In genomic region chr10:124106241-124106905, GRCh38 we compare ENCODE assay signal across 8 cellular contexts. TPM values are rescaled to one million over a fixed set of nuclear protein-coding genes. Genes with fewer than 3 reads are reported as not detected.
A peak's percentile ranks its signal among the peaks of the same experiment; 100 is the strongest.
DNase-seq lines count a peak whose midpoint lies in the region; ATAC-seq and TF ChIP-seq lines count a peak whose summit lies in the region.

No MANE protein-coding gene starts in this region.

- H3K27me3 ChIP-seq in AG04450 (ENCODE audit: control insufficient read depth, insufficient read depth, low read length) = peaks cover 9% of the 10 kb centered on the region

- TF ChIP-seq CTCF in AG04450 (IDR thresholded peaks at IDR 0.05; ENCODE audit: low read depth, low read length) = no peak
- no peak for TF ChIP-seq CTCF in nephron (IDR thresholded peaks at IDR 0.05; ENCODE audit: unreplicated experiment in 3 of 3)

- H3K4me1 Mint-ChIP-seq in nephron = peaks cover 18% of the 10 kb centered on the region

- peak overlapping the region in 1 of 3 experiments; percentile 5 for H3K4me3 Mint-ChIP-seq in nephron

- no peaks in the 10 kb centered on the region; the same call in 1 of the 2 replicates for H3K9me3 ChIP-seq in AG04450 (ENCODE audit: control insufficient read depth, insufficient read depth, low read length)

- no peaks in the 10 kb centered on the region for H3K9me3 Mint-ChIP-seq in nephron

- peak; percentile 48 for DNase-seq in AG04450 (ENCODE audit: low read depth, low spot score)
- peak in 3 of 61 donors; percentile 17 to 44 (median 30) for DNase-seq in caudate nucleus (lab: John Stamatoyannopoulos, UW)
- DNase-seq in NCI-H82 treated with DMSO at 0.1 percent for 48 hours (lab: John Stamatoyannopoulos, UW; ENCODE audit: unreplicated experiment) = no peak
- DNase-seq in NOMO-1 treated with dmso at 0.1 percent for 144 hours (lab: John Stamatoyannopoulos, UW; ENCODE audit: unreplicated experiment) = no peak
- no peak for DNase-seq in UCSD-AML1 (lab: John Stamatoyannopoulos, UW; ENCODE audit: unreplicated experiment)

- no peak overlapping the region for H3K27ac ChIP-seq in AG04450 (ENCODE audit: low read depth, low read length)
- peak overlapping the region; percentile 41 for H3K27ac ChIP-seq in caudate nucleus (ENCODE audit: low read depth, low read length)

- POLR2A ChIA-PET in AG04450 (lab: Yijun Ruan, JAX) = no interaction called here

- peaks cover 23% of the 10 kb centered on the region for H3K27me3 Mint-ChIP-seq in nephron (ENCODE audit: low read depth)

- peak; percentile 82 for ATAC-seq in GM19372 (IDR thresholded peaks at IDR 0.05; ENCODE audit: low read depth, unreplicated experiment)
- ATAC-seq in HG03432 (IDR thresholded peaks at IDR 0.05; ENCODE audit: unreplicated experiment) = peak; percentile 91

- H3K27ac Mint-ChIP-seq in nephron = peak overlapping the region in 2 of 3 experiments; percentile 46 to 59

- CTCF ChIA-PET in AG04450 (lab: Charles Lee) = interaction anchor here (0.7 to 3.4 kb wide), 3 partner anchors 29 to 283 kb away, joined by 3 to 17 read pairs (median 3); no protein-coding TSS in a partner anchor

- H3K4me3 ChIP-seq in AG04450 (ENCODE audit: low read depth, low read length) = no peak overlapping the region

- H3K36me3 Mint-ChIP-seq in nephron (ENCODE audit: low read depth) = no peaks in the 10 kb centered on the region

RNA-seq across cellular contexts. Expression of gene CHST15, which starts 13.0 kb away (rescaled TPM):
- 3.2 and 4.1 TPM in 2 replicates for polyA plus RNA-seq in AG04450 (2011; rRNA removed)
- 4.2 and 5.1 TPM in 2 replicates for polyA minus RNA-seq in AG04450 (2011; rRNA and poly(A)+ RNA removed)
